ENCODE assay signal across 12 cellular contexts in the genomic region with DNA sequence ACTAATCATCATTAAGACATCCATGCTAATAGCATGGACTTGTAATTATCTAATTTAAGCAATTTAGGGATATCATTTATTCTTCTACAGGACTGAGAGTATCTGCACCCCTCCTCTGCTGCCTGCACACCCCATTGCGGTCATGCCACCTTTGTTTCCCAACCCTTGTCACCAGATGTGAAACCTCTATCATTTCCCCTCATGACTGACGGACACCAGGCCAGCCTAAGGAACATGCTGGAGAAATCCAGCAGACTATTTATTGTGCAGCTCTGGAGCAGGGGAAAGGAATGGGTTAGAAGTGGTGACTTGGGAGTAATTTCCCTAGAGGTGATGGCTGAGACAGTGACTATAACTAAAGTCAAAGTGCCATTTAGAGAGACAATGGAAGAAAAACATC. TPM values are rescaled to one million over a fixed set of nuclear protein-coding genes. Genes with fewer than 3 reads are reported as not detected.
DNase-seq lines count a peak whose midpoint lies in the region; ATAC-seq and TF ChIP-seq lines count a peak whose summit lies in the region.
"Had no signal": no experiment of that assay in that cellular context is flagged by ENCODE, and none has a peak within 500 bp of the region (broad histone marks: within the 10 kb centered on the region; RNA-seq: fewer than 3 reads in every experiment).

No MANE protein-coding gene starts in this region.

- BruUV-seq in Panc1 (replicated peaks; lab: Mats Ljungman, UMichigan), result no TSS peak

- H3K4me1 ChIP-seq in Panc1 (ENCODE audit: control insufficient read depth, insufficient read depth, low read length), result peaks cover 19% of the 10 kb centered on the region
- peaks cover 13 to 33% (median 18%) of the 10 kb centered on the region in 3 donors for H3K4me1 ChIP-seq in esophagus squamous epithelium
- peaks cover 0 to 9% (median 4%) of the 10 kb centered on the region in 3 donors for H3K4me1 ChIP-seq in skeletal muscle tissue (ENCODE audit: control insufficient read depth in 3 of 3, insufficient read depth in 3 of 3, low read length in 3 of 3)
- H3K4me1 ChIP-seq: breast epithelium had no signal

- H3K27me3 ChIP-seq in Panc1 (ENCODE audit: control insufficient read depth, insufficient read depth, low read length) (no peaks in the 10 kb centered on the region), esophagus squamous epithelium (no peaks in the 10 kb centered on the region), skeletal muscle tissue (ENCODE audit: control insufficient read depth in 3 of 3, insufficient read depth in 3 of 3, low read length in 3 of 3) (no peaks in the 10 kb centered on the region)
- H3K27me3 ChIP-seq: breast epithelium, transverse colon had no signal

- H3K4me3 Mint-ChIP-seq in T-helper 1 cell treated with Interleukin-12 subunit alpha and Interleukin-12 subunit beta and Interleukin-4 antibody, amounts not matched to agents 30 μg/mL and 1 μg/mL, for 36 hours, result peak overlapping the region; percentile 35
- H3K4me3 Mint-ChIP-seq in osteocyte (ENCODE audit: unreplicated experiment), result no peak overlapping the region

- TF ChIP-seq POLR2A in esophagus squamous epithelium (IDR thresholded peaks at IDR 0.05), result no peak

- H3K27ac ChIP-seq in Panc1 (ENCODE audit: low read length), result peak overlapping the region; percentile 69
- H3K27ac ChIP-seq in esophagus squamous epithelium, result peak overlapping the region in 3 of 4 donors; percentile 16 to 70 (median 27)
- H3K27ac ChIP-seq in skeletal muscle tissue (ENCODE audit: low read depth, low read length), result peak overlapping the region; percentile 69
- H3K27ac ChIP-seq: 22Rv1 had no signal

- peak overlapping the region; percentile 87 for H3K27ac Mint-ChIP-seq in T-helper 1 cell treated with Interleukin-12 subunit alpha and Interleukin-12 subunit beta and Interleukin-4 antibody, amounts not matched to agents 30 μg/mL and 1 μg/mL, for 36 hours
- H3K27ac Mint-ChIP-seq in osteocyte (ENCODE audit: unreplicated experiment), result no peak overlapping the region

- peaks cover 7% of the 10 kb centered on the region for H3K9me3 Mint-ChIP-seq in T-helper 1 cell treated with Interleukin-12 subunit alpha and Interleukin-12 subunit beta and Interleukin-4 antibody, amounts not matched to agents 30 μg/mL and 1 μg/mL, for 36 hours
- no peaks in the 10 kb centered on the region for H3K9me3 Mint-ChIP-seq in osteocyte (ENCODE audit: unreplicated experiment)

- TF ChIP-seq CTCF in Panc1 (IDR thresholded peaks at IDR 0.05) (no peak), esophagus squamous epithelium (IDR thresholded peaks at IDR 0.05) (no peak), osteocyte (IDR thresholded peaks at IDR 0.05) (no peak)

- peaks cover 42% of the 10 kb centered on the region for H3K36me3 Mint-ChIP-seq in T-helper 1 cell treated with Interleukin-12 subunit alpha and Interleukin-12 subunit beta and Interleukin-4 antibody, amounts not matched to agents 30 μg/mL and 1 μg/mL, for 36 hours (ENCODE audit: low read depth)
- peaks cover 53% of the 10 kb centered on the region for H3K36me3 Mint-ChIP-seq in osteocyte (ENCODE audit: unreplicated experiment)

- H3K9ac ChIP-seq in skeletal muscle tissue (ENCODE audit: low read depth in 1 of 3, low read length in 3 of 3), result no peak overlapping the region

- intact Hi-C loops in Panc1 (cut with micrococcal nuclease; ENCODE audit: unreplicated experiment) (no loop called here), esophagus squamous epithelium (cut with DNase I) (no loop called here)

- in situ Hi-C loops in Panc1 (cut with HindIII; ENCODE audit: low pct_unique_long_range_greater_than_20kb, low sequenced_read_pairs), result no loop called here

- POLR2A ChIA-PET in Panc1 (lab: Charles Lee), result no interaction called here

- H3K4me3 ChIP-seq in Panc1 (ENCODE audit: low read depth in 2 of 2, low read length in 2 of 2) (no peak overlapping the region), esophagus squamous epithelium (no peak overlapping the region), skeletal muscle tissue (ENCODE audit: low read length in 3 of 3) (no peak overlapping the region)
- H3K4me3 ChIP-seq: breast epithelium, transverse colon had no signal

- CTCF ChIA-PET in Panc1 (lab: Charles Lee), result no interaction called here

- DNase-seq in T-helper 1 cell (no peak), Panc1 (ENCODE audit: low read depth, low spot score) (no peak), esophagus squamous epithelium (lab: John Stamatoyannopoulos, UW) (no peak), NCI-H526 (lab: John Stamatoyannopoulos, UW) (no peak), osteocyte (ENCODE audit: extremely low spot score, unreplicated experiment) (no peak)
- DNase-seq: NCI-H510A had no signal

- H3K36me3 ChIP-seq in Panc1 (ENCODE audit: control insufficient read depth, insufficient read depth, low read length) (peaks cover 8% of the 10 kb centered on the region; the same call in 1 of the 2 replicates), esophagus squamous epithelium (peaks cover 0 to 42% (median 10%) of the 10 kb centered on the region in 3 donors), skeletal muscle tissue (ENCODE audit: control insufficient read depth in 3 of 3, insufficient read depth in 3 of 3, low read length in 3 of 3) (peaks cover 2 to 12% (median 8%) of the 10 kb centered on the region in 3 donors)
- H3K36me3 ChIP-seq: breast epithelium had no signal

- ATAC-seq in Panc1 (no peak), GM21381 (IDR thresholded peaks at IDR 0.05; ENCODE audit: unreplicated experiment) (no peak)

- H3K4me1 Mint-ChIP-seq in T-helper 1 cell treated with Interleukin-12 subunit alpha and Interleukin-12 subunit beta and Interleukin-4 antibody, amounts not matched to agents 30 μg/mL and 1 μg/mL, for 36 hours (ENCODE audit: low read depth), result peaks cover 24% of the 10 kb centered on the region
- peaks cover 51% of the 10 kb centered on the region for H3K4me1 Mint-ChIP-seq in osteocyte (ENCODE audit: unreplicated experiment)

- H3K9me3 ChIP-seq in Panc1 (ENCODE audit: control insufficient read depth, insufficient read depth, low read depth, low read length) (no peaks in the 10 kb centered on the region), esophagus squamous epithelium (no peaks in the 10 kb centered on the region), skeletal muscle tissue (ENCODE audit: control insufficient read depth in 3 of 3, low read length in 3 of 3) (no peaks in the 10 kb centered on the region)
- H3K9me3 ChIP-seq: breast epithelium, transverse colon had no signal

- no peaks in the 10 kb centered on the region for H3K27me3 Mint-ChIP-seq in T-helper 1 cell treated with Interleukin-12 subunit alpha and Interleukin-12 subunit beta and Interleukin-4 antibody, amounts not matched to agents 30 μg/mL and 1 μg/mL, for 36 hours (ENCODE audit: low read depth)
- H3K27me3 Mint-ChIP-seq in osteocyte (ENCODE audit: unreplicated experiment), result no peaks in the 10 kb centered on the region

- 83 to 92% methylated on average over 1 to 2 of the region's 2 CpGs for WGBS in esophagus squamous epithelium, 2 donors

RNA-seq across cellular contexts. Expression of gene UGCG, which starts 40.7 kb away (rescaled TPM):
- total RNA-seq in Panc1 (2021; ENCODE audit: unreplicated experiment) (46.0 TPM), esophagus squamous epithelium (100 to 1,000 TPM in 1 of 4 donors, 10 to 100 TPM in 3; 31.4 to 131 (median 46.7) TPM), skeletal muscle tissue (42.3 TPM), osteocyte (70.4 and 79.2 TPM in 2 replicates)
- polyA plus RNA-seq in Panc1 (2012; ENCODE audit: insufficient read length), result 21.3 TPM
